ENCODE assay signal across 10 cellular contexts in the genomic region with DNA sequence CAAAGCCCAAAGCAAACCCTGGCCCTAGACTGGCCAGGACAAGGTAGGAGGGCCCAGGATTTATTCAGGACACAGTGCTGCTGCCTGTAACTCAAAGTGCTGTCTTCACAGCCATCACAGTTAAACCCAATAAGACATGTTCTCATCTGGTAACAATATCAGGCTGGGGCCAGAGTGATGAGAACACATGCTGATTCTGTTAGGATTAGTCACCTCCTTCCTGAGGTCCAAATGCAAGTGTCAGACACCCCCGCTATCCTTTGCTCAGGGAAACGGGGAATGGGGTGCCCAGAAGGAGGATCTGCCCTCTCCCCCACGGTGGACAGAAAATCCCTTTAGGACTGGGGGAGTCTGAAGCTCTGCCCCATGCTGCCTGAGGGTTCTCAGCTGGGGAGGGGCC. TPM values are rescaled to one million over a fixed set of nuclear protein-coding genes. Genes with fewer than 3 reads are reported as not detected.
A peak's percentile ranks its signal among the peaks of the same experiment; 100 is the strongest.
DNase-seq lines count a peak whose midpoint lies in the region; ATAC-seq, FAIRE-seq and TF ChIP-seq lines count a peak whose summit lies in the region.
"Had no signal": no experiment of that assay in that cellular context is flagged by ENCODE, and none has a peak within 500 bp of the region (broad histone marks: within the 10 kb centered on the region; RNA-seq: fewer than 3 reads in every experiment).

No MANE protein-coding gene starts in this region.

- intact Hi-C loops in dorsolateral prefrontal cortex (cut with DNase I), result no loop called here

- no peaks in the 10 kb centered on the region for H3K27me3 ChIP-seq in dorsolateral prefrontal cortex
- no peaks in the 10 kb centered on the region for H3K27me3 ChIP-seq in effector memory CD4-positive, alpha-beta T cell (replicated peaks; ENCODE audit: control insufficient read depth, insufficient read depth, low read length, poor library complexity, severe bottlenecking)

- no peak for ATAC-seq in GM21529 (IDR thresholded peaks at IDR 0.05; ENCODE audit: unreplicated experiment)

- peak overlapping the region in 48 of 59 donors; percentile 6 to 81 (median 56) for H3K27ac ChIP-seq in dorsolateral prefrontal cortex
- no peak overlapping the region for H3K27ac ChIP-seq in effector memory CD4-positive, alpha-beta T cell (ENCODE audit: insufficient read depth, low read length, poor library complexity, severe bottlenecking)
- H3K27ac ChIP-seq: SK-N-MC had no signal

- FAIRE-seq in urothelium cell line (lab: Jason Lieb, UNC), result peak; percentile 30

- no peaks in the 10 kb centered on the region for H3K4me1 ChIP-seq in effector memory CD4-positive, alpha-beta T cell (ENCODE audit: control insufficient read depth, insufficient read depth, low read length, poor library complexity, severe bottlenecking)

- no peak for TF ChIP-seq CTCF in dorsolateral prefrontal cortex (IDR thresholded peaks at IDR 0.05 in 54 of 56, conservative IDR thresholded peaks at IDR 0.05 in 2 of 56; ENCODE audit: low read depth in 1 of 56, partially characterized antibody in 56 of 56)

- peak; percentile 94 for DNase-seq in LHCN-M2 (ENCODE audit: low read depth)
- DNase-seq in dorsolateral prefrontal cortex, result peak in 1 of 10 donors; percentile 44
- peak; percentile 47 to 89 for DNase-seq in lung microvascular endothelial cell (ENCODE audit: low read depth in 2 of 2)
- DNase-seq in urothelium cell line (ENCODE audit: low spot score), result peak; percentile 24
- DNase-seq in activated T-cell treated with anti-CD3 and anti-CD28 coated beads, Interleukin-2, amount 50 U/mL, for 1 hour, result no peak
- DNase-seq in effector memory CD4-positive, alpha-beta T cell, result no peak

- no peak overlapping the region for H3K4me3 ChIP-seq in dorsolateral prefrontal cortex
- no peak overlapping the region for H3K4me3 ChIP-seq in effector memory CD4-positive, alpha-beta T cell (ENCODE audit: insufficient read depth, low read depth, low read length, poor library complexity, severe bottlenecking)
- H3K4me3 ChIP-seq: lung, SK-N-MC had no signal

- H3K36me3 ChIP-seq in effector memory CD4-positive, alpha-beta T cell (ENCODE audit: control insufficient read depth, insufficient read depth, low read length), result no peaks in the 10 kb centered on the region

- H3K9me3 ChIP-seq in effector memory CD4-positive, alpha-beta T cell (ENCODE audit: control insufficient read depth, low read length), result no peaks in the 10 kb centered on the region

RNA-seq across cellular contexts. Expression of gene ZDHHC1, which starts 9.6 kb away (rescaled TPM):
- total RNA-seq in LHCN-M2 (2014; rRNA removed), result 9.9 and 13.5 TPM in 2 replicates
- 6.9 TPM for polyA plus RNA-seq in LHCN-M2 (2012)
- total RNA-seq in dorsolateral prefrontal cortex, result 10 to 100 TPM in 81 of 120 experiments, 1 to 10 TPM in 39; 5.3 to 22.6 (median 11.7) TPM
- 2.6 and 3.5 TPM in 2 replicates for total RNA-seq in lung microvascular endothelial cell

RNA-seq across cellular contexts. Expression of gene TPPP3, which starts 13.3 kb away (rescaled TPM):
- 11.9 and 17.6 TPM in 2 replicates for total RNA-seq in LHCN-M2 (2014; rRNA removed)
- 14.9 TPM for polyA plus RNA-seq in LHCN-M2 (2012)
- 100 to 1,000 TPM in 32 of 120 experiments, 10 to 100 TPM in 88; 25.3 to 256 (median 73.1) TPM for total RNA-seq in dorsolateral prefrontal cortex
- 0.22 TPM in 1 of 2 replicates, not detected in the other for total RNA-seq in lung microvascular endothelial cell
- total RNA-seq: activated CD8-positive, alpha-beta memory T cell treated with anti-CD3 and anti-CD28 coated beads for 36 hours had no signal

RNA-seq across cellular contexts. Expression of gene HSD11B2, which starts 24.3 kb away (rescaled TPM):
- total RNA-seq in LHCN-M2 (2014; rRNA removed), result 0.17 and 0.58 TPM in 2 replicates
- polyA plus RNA-seq in LHCN-M2 (2012), result 0.09 TPM
- total RNA-seq in dorsolateral prefrontal cortex, result 10 to 100 TPM in 24 of 120 experiments, 1 to 10 TPM in 89, under 1 TPM in 7; 0.58 to 24.5 (median 6.2) TPM
- total RNA-seq in lung microvascular endothelial cell, result not detected in 2 replicates

Comparison
In these comparisons a context has a peak if more than half of its experiments do, and no peak if none do; other contexts are left out.
1. DNase-seq: peak in LHCN-M2 (single experiment), lung microvascular endothelial cell (2 of 2) and urothelium cell line (single experiment); none in activated T-cell treated with anti-CD3 and anti-CD28 coated beads, Interleukin-2, amount 50 U/mL, for 1 hour (single experiment) and effector memory CD4-positive, alpha-beta T cell (0 of 3).
2. RNA of gene TPPP3, which starts 13.3 kb away (total RNA-seq): 25.3 to 256 TPM in dorsolateral prefrontal cortex and 11.9 to 17.6 TPM in LHCN-M2; 0.22 TPM in lung microvascular endothelial cell; every median in the first group is over 10 times any median in the second.